19 cellular contexts compared by ENCODE assay signal in genomic region chr14:104401785-104402184, GRCh38.
DNase-seq lines count a peak whose midpoint lies in the region; ATAC-seq and TF ChIP-seq lines count a peak whose summit lies in the region.
"Had no signal": no experiment of that assay in that cellular context is flagged by ENCODE, and none has a peak within 500 bp of the region (broad histone marks: within the 10 kb centered on the region; RNA-seq: fewer than 3 reads in every experiment).

No MANE protein-coding gene starts in this region.

- H3K27me3 ChIP-seq in right atrium auricular region (no peaks in the 10 kb centered on the region), right cardiac atrium (ENCODE audit: control insufficient read depth, insufficient read depth) (no peaks in the 10 kb centered on the region), lung (ENCODE audit: control insufficient read depth, insufficient read depth) (no peaks in the 10 kb centered on the region)

- H3K4me3 ChIP-seq in right atrium auricular region (no peak overlapping the region), right cardiac atrium (ENCODE audit: low read length) (no peak overlapping the region), HEK293 (ENCODE audit: low read depth, low read length) (no peak overlapping the region), lung (no peak overlapping the region)
- H3K4me3 ChIP-seq: GM12878, HAP-1 had no signal

- H3K36me3 ChIP-seq in right atrium auricular region, result no peaks in the 10 kb centered on the region
- no peaks in the 10 kb centered on the region for H3K36me3 ChIP-seq in HEK293 (ENCODE audit: control insufficient read depth in 2 of 2, insufficient read depth in 1 of 2, low read length in 2 of 2)
- no peaks in the 10 kb centered on the region for H3K36me3 ChIP-seq in lung (ENCODE audit: control insufficient read depth in 2 of 2, insufficient read depth in 2 of 2, low read length in 2 of 2)
- H3K36me3 ChIP-seq: HAP-1 had no signal

- CTCF ChIA-PET in HEK293 (lab: Yijun Ruan, JAX), result no interaction called here

- WGBS in right cardiac atrium, result 94% methylated on average over 4 of the region's 4 CpGs
- WGBS in lung, 2 donors, result 86 to 90% methylated on average over 4 of the region's 4 CpGs

- H3K9me3 ChIP-seq in right atrium auricular region, result peaks cover 0 to 18% of the 10 kb centered on the region in 2 donors
- no peaks in the 10 kb centered on the region for H3K9me3 ChIP-seq in right cardiac atrium (ENCODE audit: control insufficient read depth, low read length)
- H3K9me3 ChIP-seq in HEK293 (ENCODE audit: control insufficient read depth, insufficient read depth, low read depth, low read length), result no peaks in the 10 kb centered on the region; the same call in 1 of the 2 replicates
- peaks cover 0 to 16% of the 10 kb centered on the region in 2 donors for H3K9me3 ChIP-seq in lung (ENCODE audit: control insufficient read depth in 2 of 2, insufficient read depth in 1 of 2, low read length in 1 of 2)
- H3K9me3 ChIP-seq: HAP-1 had no signal

- H3K27ac ChIP-seq in right atrium auricular region, result no peak overlapping the region
- no peak overlapping the region for H3K27ac ChIP-seq in right cardiac atrium (ENCODE audit: low read length)
- no peak overlapping the region for H3K27ac ChIP-seq in HEK293 (ENCODE audit: extremely low read depth, low read depth, low read length)
- H3K27ac ChIP-seq in lung (ENCODE audit: low read depth in 1 of 2, low read length in 1 of 2), result no peak overlapping the region

- TF ChIP-seq CTCF in right atrium auricular region (IDR thresholded peaks at IDR 0.05) (no peak), HEK293 (tag by site-specific recombination; IDR thresholded peaks at IDR 0.05) (no peak), lung (IDR thresholded peaks at IDR 0.05; ENCODE audit: control extremely low read depth, extremely low read depth) (no peak)

- intact Hi-C loops in right cardiac atrium (cut with DNase I), result no loop called here

- ATAC-seq in right cardiac atrium, result no peak
- ATAC-seq in lung (ENCODE audit: insufficient read depth, low FRiP score), result no peak
- no peak for ATAC-seq in GM18873 (IDR thresholded peaks at IDR 0.05; ENCODE audit: low FRiP score, unreplicated experiment)
- no peak for ATAC-seq in HG03025 (IDR thresholded peaks at IDR 0.05; ENCODE audit: low FRiP score, unreplicated experiment)
- ATAC-seq: GM12878, HepG2 had no signal

- DNase-seq in right atrium auricular region (ENCODE audit: low spot score), result peak; percentile 43
- no peak for DNase-seq in right cardiac atrium
- peak; percentile 18 for DNase-seq in lung (ENCODE audit: low spot score)
- DNase-seq in HUDEP-2 (lab: John Stamatoyannopoulos, UW; ENCODE audit: unreplicated experiment in 76 of 76), result no peak
- DNase-seq: 8988T; C1 segment of cervical spinal cord; CD4-positive, CD25-positive, alpha-beta regulatory T cell; CD8-positive, alpha-beta memory T cell; COR-L47; DMS 273 treated with DMSO at 0.1 percent for 48 hours; DMS53; DND-41; EL had no signal

- H3K4me1 ChIP-seq in right atrium auricular region, result no peaks in the 10 kb centered on the region
- H3K4me1 ChIP-seq in right cardiac atrium (ENCODE audit: control insufficient read depth, insufficient read depth, low read length), result no peaks in the 10 kb centered on the region
- no peaks in the 10 kb centered on the region for H3K4me1 ChIP-seq in HEK293 (ENCODE audit: control insufficient read depth, insufficient read depth, low read length)
- peaks cover 0 to 8% of the 10 kb centered on the region in 2 donors for H3K4me1 ChIP-seq in lung (ENCODE audit: control insufficient read depth in 2 of 2, insufficient read depth in 2 of 2, low read length in 2 of 2)
- H3K4me1 ChIP-seq: HAP-1 had no signal

- POLR2A ChIA-PET in HEK293 (lab: Yijun Ruan, JAX), result no interaction called here

TF ChIP-seq in HEK293, 187 proteins besides CTCF, POLR2A, EP300 and RAD21:
- TF ChIP-seq ZNF585B (tag by site-specific recombination; IDR thresholded peaks at IDR 0.05) (peak; percentile 28; the same call in 1 of the 2 replicates), ZNF660 (tag by site-specific recombination; IDR thresholded peaks at IDR 0.05) (no peak), ZNF571 (tag by site-specific recombination; IDR thresholded peaks at IDR 0.05) (no peak)

Comparison
In these comparisons a context has a peak if more than half of its experiments do, and no peak if none do; other contexts are left out.
1. DNase-seq: peak in right atrium auricular region (single experiment) and lung (single experiment); none in right cardiac atrium (0 of 3) and HUDEP-2 (0 of 76).